20 cellular contexts compared by ENCODE assay signal in the genomic region with DNA sequence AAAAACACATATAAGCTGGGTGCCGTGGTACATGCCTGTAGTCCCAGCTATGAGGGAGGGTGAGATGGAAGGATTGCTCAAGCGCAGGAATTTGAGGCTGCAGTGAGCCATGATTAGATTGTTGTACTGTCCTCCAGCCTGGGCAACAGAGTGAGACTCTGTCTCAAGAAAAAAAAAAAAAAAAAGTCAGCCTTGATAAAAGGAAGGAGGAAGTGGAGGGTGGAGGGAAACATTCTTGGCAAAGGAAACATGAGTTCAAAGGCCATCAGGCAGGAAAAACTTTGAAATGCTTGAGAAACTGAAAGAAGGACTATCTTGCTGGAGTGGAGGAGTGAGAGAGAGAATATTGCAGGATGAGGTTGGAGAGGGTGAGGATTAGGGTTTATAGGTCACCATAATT.
"Had no signal": no experiment of that assay in that cellular context is flagged by ENCODE, and none has a peak within 500 bp of the region (broad histone marks: within the 10 kb centered on the region; RNA-seq: fewer than 3 reads in every experiment).

No MANE protein-coding gene starts in this region.

- ATAC-seq: activated T-cell treated with anti-CD3 and anti-CD28 coated beads, Interleukin-2, amount 50 U/mL, for 4 hours; gastrocnemius medialis; left ventricle myocardium superior; natural killer cell treated with Interleukin-12 subunit alpha and Interleukin-12 subunit beta and Interleukin-15 and Interleukin-18, amount 100 ng/mL, for 72 hours; T-cell had no signal

- DNase-seq: activated B cell treated with CpG ODN at 0.5 μM for 24 hours; activated CD4-positive, alpha-beta T cell treated with anti-CD3 and anti-CD28 coated beads for 4 hours; activated CD4-positive, alpha-beta T cell treated with anti-CD3 and anti-CD28 coated beads, Interleukin-2, amount 50 U/mL, for 48 hours; activated CD8-positive, alpha-beta memory T cell treated with anti-CD3 and anti-CD28 coated beads, Interleukin-2, amount 50 U/mL, for 48 hours; activated naive CD4-positive, alpha-beta T cell; activated T-cell treated with anti-CD3 and anti-CD28 coated beads, Interleukin-2, amount 50 U/mL, for 4 hours; dermis blood vessel endothelial cell; effector CD8-positive, alpha-beta T cell; gastrocnemius medialis; hippocampal formation; left ventricle myocardium superior; midbrain; stimulated activated CD4-positive, alpha-beta T cell treated with anti-CD3 and anti-CD28 coated beads, Interleukin-4, amount 100 ng/mL, for 4 hours; substantia nigra; T-cell; tibial artery had no signal

- H3K4me3 ChIP-seq: cardiac muscle cell, gastrocnemius medialis, prostate gland, right atrium auricular region, tibial artery had no signal
